In the genomic region with DNA sequence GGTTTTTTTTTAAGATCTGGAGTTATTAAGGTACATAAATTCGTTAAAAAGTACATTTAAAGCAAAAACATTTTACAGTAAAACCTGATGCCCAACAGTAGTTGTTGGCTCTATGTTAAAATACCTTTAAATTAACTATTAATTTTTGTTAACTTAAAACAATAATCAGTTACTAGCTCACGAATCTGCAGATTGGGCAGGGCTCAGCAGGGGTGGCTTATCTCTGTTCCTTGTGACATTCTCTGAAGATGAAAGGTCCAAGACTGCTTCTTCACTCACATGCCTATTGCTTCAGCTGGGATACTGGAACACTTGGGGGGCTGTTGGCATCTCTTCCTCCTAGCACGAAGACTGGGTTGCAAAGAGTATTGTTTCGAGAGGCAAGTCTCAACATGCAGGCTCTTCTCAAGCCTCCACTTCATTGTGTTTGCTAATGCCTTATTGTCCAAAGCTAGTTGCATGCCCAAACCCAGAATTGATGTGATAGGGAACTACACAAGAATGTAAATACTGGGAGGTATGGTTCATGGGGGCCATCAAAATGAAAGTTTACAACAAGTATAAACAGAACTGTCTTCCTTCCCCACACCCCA, we compare ENCODE assay signal across 28 cellular contexts. TPM values are rescaled to one million over a fixed set of nuclear protein-coding genes. Genes with fewer than 3 reads are reported as not detected.
DNase-seq lines count a peak whose midpoint lies in the region; ATAC-seq and TF ChIP-seq lines count a peak whose summit lies in the region.
"Had no signal": no experiment of that assay in that cellular context is flagged by ENCODE, and none has a peak within 500 bp of the region (broad histone marks: within the 10 kb centered on the region; RNA-seq: fewer than 3 reads in every experiment).

No MANE protein-coding gene starts in this region.

- H2BK5ac ChIP-seq in neuronal stem cell (ENCODE audit: low read length), result no peak overlapping the region

- H2BK120ac ChIP-seq in neuronal stem cell (ENCODE audit: low read depth, low read length), result no peak overlapping the region

- DNase-seq in activated naive CD4-positive, alpha-beta T cell treated with anti-CD3 and anti-CD28 coated beads for 36 hours, result no peak
- no peak for DNase-seq in activated naive CD4-positive, alpha-beta T cell treated with anti-CD3 and anti-CD28 coated beads, Interleukin-2, amount 50 U/mL, for 72 hours (ENCODE audit: low spot score in 2 of 2)
- DNase-seq in neuronal stem cell (ENCODE audit: low spot score) (no peak), glutamatergic neuron (no peak), prostate gland (ENCODE audit: low spot score) (no peak)
- DNase-seq: activated effector memory CD4-positive, alpha-beta T cell treated with Interleukin-2 at 50 U/mL for 16 hours; caudate nucleus; DMS153; heart left ventricle; Karpas-422; kidney; MV-4-11; NCI-H187; NCI-H524 treated with DMSO at 0.1 percent for 48 hours; SIG-M5; sigmoid colon; stimulated activated CD4-positive, alpha-beta T cell treated with anti-CD3 and anti-CD28 coated beads, Interleukin-12 subunit alpha, Interleukin-12 subunit beta, amount 100 ng/mL, for 4 hours; stimulated activated CD4-positive, alpha-beta T cell treated with anti-CD3 and anti-CD28 coated beads, Interleukin-2, amount 100 ng/mL, for 48 hours; stimulated activated naive CD8-positive, alpha-beta T cell treated with anti-CD3 and anti-CD28 coated beads, Interleukin-15, amount 100 ng/mL, for 72 hours had no signal

- no peak overlapping the region for H3K23ac ChIP-seq in neuronal stem cell (ENCODE audit: low read depth, low read length, poor library complexity)

- peaks cover 25% of the 10 kb centered on the region for H3K36me3 Mint-ChIP-seq in activated naive CD4-positive, alpha-beta T cell treated with anti-CD3 and anti-CD28 coated beads for 36 hours (ENCODE audit: low read depth)
- H3K36me3 Mint-ChIP-seq in activated naive CD4-positive, alpha-beta T cell treated with anti-CD3 and anti-CD28 coated beads, Interleukin-2, amount 50 U/mL, for 72 hours, result peaks cover 0 to 23% of the 10 kb centered on the region in 2 donors
- H3K36me3 Mint-ChIP-seq in IgD-negative memory B cell (peaks cover 3% of the 10 kb centered on the region), glutamatergic neuron (ENCODE audit: unreplicated experiment) (no peaks in the 10 kb centered on the region)
- H3K36me3 Mint-ChIP-seq in activated T-helper 17 cell treated with anti-CD3 and anti-CD28 coated beads, Interleukin-2, amount 50 U/mL, for 72 hours (ENCODE audit: low read depth), result peaks cover 98% of the 10 kb centered on the region

- H3K27me3 Mint-ChIP-seq in activated naive CD4-positive, alpha-beta T cell treated with anti-CD3 and anti-CD28 coated beads for 36 hours (ENCODE audit: low read depth), result no peaks in the 10 kb centered on the region
- H3K27me3 Mint-ChIP-seq in IgD-negative memory B cell (no peaks in the 10 kb centered on the region), glutamatergic neuron (ENCODE audit: unreplicated experiment) (no peaks in the 10 kb centered on the region)
- H3K27me3 Mint-ChIP-seq in activated T-helper 17 cell treated with anti-CD3 and anti-CD28 coated beads, Interleukin-2, amount 50 U/mL, for 72 hours, result no peaks in the 10 kb centered on the region
- H3K27me3 Mint-ChIP-seq: stimulated activated naive CD8-positive, alpha-beta T cell treated with anti-CD3 and anti-CD28 coated beads, Interleukin-15, amount 100 ng/mL, for 72 hours had no signal

- H4K8ac ChIP-seq in neuronal stem cell (ENCODE audit: low read depth, low read length), result no peak overlapping the region

- peak overlapping the region; percentile 31 for H3K27ac ChIP-seq in neuronal stem cell (replicated peaks; ENCODE audit: low read length)
- H3K27ac ChIP-seq in prostate gland, result no peak overlapping the region
- H3K27ac ChIP-seq: heart left ventricle, HL-60, neutrophil, sigmoid colon, thoracic aorta had no signal

- no peak overlapping the region for H4K91ac ChIP-seq in neuronal stem cell (ENCODE audit: low read depth, low read length, poor library complexity)

- no peak overlapping the region for H3K4ac ChIP-seq in neuronal stem cell (ENCODE audit: low read length)

- no peak overlapping the region for H3K9ac ChIP-seq in neuronal stem cell (ENCODE audit: low read depth, low read length, poor library complexity)

- H3K9me3 ChIP-seq in neuronal stem cell (replicated peaks in 1 of 2; ENCODE audit: control insufficient read depth in 2 of 2, insufficient read depth in 1 of 2, low read depth in 1 of 2, low read length in 2 of 2) (peaks cover 0 to 3% of the 10 kb centered on the region in 2 donors), prostate gland (no peaks in the 10 kb centered on the region)
- H3K9me3 ChIP-seq: heart left ventricle, neutrophil, sigmoid colon, thoracic aorta had no signal

- H3K27me3 ChIP-seq in neuronal stem cell (ENCODE audit: control insufficient read depth in 3 of 3, insufficient read depth in 3 of 3, low read depth in 1 of 3, low read length in 3 of 3) (no peaks in the 10 kb centered on the region), prostate gland (replicated peaks; ENCODE audit: insufficient read depth) (no peaks in the 10 kb centered on the region)
- H3K27me3 ChIP-seq: heart left ventricle, neutrophil, sigmoid colon had no signal

- no peak overlapping the region for H3K4me3 Mint-ChIP-seq in activated naive CD4-positive, alpha-beta T cell treated with anti-CD3 and anti-CD28 coated beads for 36 hours
- H3K4me3 Mint-ChIP-seq in IgD-negative memory B cell, result no peak overlapping the region
- no peak overlapping the region for H3K4me3 Mint-ChIP-seq in activated T-helper 17 cell treated with anti-CD3 and anti-CD28 coated beads, Interleukin-2, amount 50 U/mL, for 72 hours
- H3K4me3 Mint-ChIP-seq in glutamatergic neuron (ENCODE audit: unreplicated experiment), result no peak overlapping the region
- H3K4me3 Mint-ChIP-seq: mesothelial cell of epicardium; stimulated activated naive CD8-positive, alpha-beta T cell treated with anti-CD3 and anti-CD28 coated beads, Interleukin-15, amount 100 ng/mL, for 72 hours; T-helper 2 cell treated with Interferon-gamma antibody and Interleukin-4, amounts not matched to agents 5 μg/mL and 100 μg/mL, for 36 hours had no signal

- H2AFZ ChIP-seq in neuronal stem cell (ENCODE audit: low read length), result no peak overlapping the region

- peaks cover 15% of the 10 kb centered on the region for H3K4me1 Mint-ChIP-seq in activated naive CD4-positive, alpha-beta T cell treated with anti-CD3 and anti-CD28 coated beads for 36 hours (ENCODE audit: low read depth)
- peaks cover 6 to 17% (median 10%) of the 10 kb centered on the region in 3 donors for H3K4me1 Mint-ChIP-seq in IgD-negative memory B cell
- peaks cover 4% of the 10 kb centered on the region for H3K4me1 Mint-ChIP-seq in activated T-helper 17 cell treated with anti-CD3 and anti-CD28 coated beads, Interleukin-2, amount 50 U/mL, for 72 hours
- no peaks in the 10 kb centered on the region for H3K4me1 Mint-ChIP-seq in glutamatergic neuron (ENCODE audit: low read depth, unreplicated experiment)
- H3K4me1 Mint-ChIP-seq: stimulated activated naive CD8-positive, alpha-beta T cell treated with anti-CD3 and anti-CD28 coated beads, Interleukin-15, amount 100 ng/mL, for 72 hours had no signal

- TF ChIP-seq CTCF in glutamatergic neuron (IDR thresholded peaks at IDR 0.05; ENCODE audit: partially characterized antibody, unreplicated experiment) (no peak), prostate gland (IDR thresholded peaks at IDR 0.05) (no peak)

- H2BK15ac ChIP-seq in neuronal stem cell (ENCODE audit: low read length), result no peak overlapping the region

- H3K4me1 ChIP-seq in neuronal stem cell (ENCODE audit: control insufficient read depth in 2 of 2, insufficient read depth in 1 of 2, low read depth in 1 of 2, low read length in 2 of 2) (peaks cover 0 to 3% of the 10 kb centered on the region in 2 donors), prostate gland (replicated peaks) (no peaks in the 10 kb centered on the region)
- H3K4me1 ChIP-seq: sigmoid colon had no signal

- TF ChIP-seq POLR2A in prostate gland (IDR thresholded peaks at IDR 0.05), result no peak

- H3K9me3 Mint-ChIP-seq in activated naive CD4-positive, alpha-beta T cell treated with anti-CD3 and anti-CD28 coated beads for 36 hours, result no peaks in the 10 kb centered on the region
- H3K9me3 Mint-ChIP-seq in activated naive CD4-positive, alpha-beta T cell treated with anti-CD3 and anti-CD28 coated beads, Interleukin-2, amount 50 U/mL, for 72 hours, result peaks cover 0 to 3% of the 10 kb centered on the region in 2 donors
- no peaks in the 10 kb centered on the region for H3K9me3 Mint-ChIP-seq in IgD-negative memory B cell
- H3K9me3 Mint-ChIP-seq in activated T-helper 17 cell treated with anti-CD3 and anti-CD28 coated beads, Interleukin-2, amount 50 U/mL, for 72 hours, result no peaks in the 10 kb centered on the region
- H3K9me3 Mint-ChIP-seq in glutamatergic neuron (ENCODE audit: unreplicated experiment), result no peaks in the 10 kb centered on the region
- H3K9me3 Mint-ChIP-seq: T-helper 2 cell treated with Interferon-gamma antibody and Interleukin-4, amounts not matched to agents 5 μg/mL and 100 μg/mL, for 36 hours had no signal

- no peaks in the 10 kb centered on the region for H3K79me1 ChIP-seq in neuronal stem cell (ENCODE audit: low read depth, low read length)

- H3K14ac ChIP-seq in neuronal stem cell (ENCODE audit: low read length), result peak overlapping the region; percentile 47

- H3K36me3 ChIP-seq in neuronal stem cell (replicated peaks in 1 of 2; ENCODE audit: control insufficient read depth in 2 of 2, insufficient read depth in 2 of 2, low read length in 2 of 2) (peaks cover 9 to 61% of the 10 kb centered on the region in 2 donors), prostate gland (no peaks in the 10 kb centered on the region)

- no peak overlapping the region for H2BK12ac ChIP-seq in neuronal stem cell (ENCODE audit: low read length)

- H3K4me3 ChIP-seq in neuronal stem cell (ENCODE audit: low read length in 2 of 2) (no peak overlapping the region), prostate gland (no peak overlapping the region)
- H3K4me3 ChIP-seq: heart left ventricle, sigmoid colon, thoracic aorta had no signal

- H2AK5ac ChIP-seq in neuronal stem cell (ENCODE audit: low read depth, low read length), result no peak overlapping the region

- no peak overlapping the region for H3K18ac ChIP-seq in neuronal stem cell (ENCODE audit: low read length)

- H3K27ac Mint-ChIP-seq in activated naive CD4-positive, alpha-beta T cell treated with anti-CD3 and anti-CD28 coated beads for 36 hours, result peak overlapping the region; percentile 44
- H3K27ac Mint-ChIP-seq in activated naive CD4-positive, alpha-beta T cell treated with anti-CD3 and anti-CD28 coated beads, Interleukin-2, amount 50 U/mL, for 72 hours, result no peak overlapping the region
- H3K27ac Mint-ChIP-seq in IgD-negative memory B cell, result peak overlapping the region in 2 of 3 donors; percentile 35 to 73
- H3K27ac Mint-ChIP-seq in activated T-helper 17 cell treated with anti-CD3 and anti-CD28 coated beads, Interleukin-2, amount 50 U/mL, for 72 hours, result peak overlapping the region; percentile 69
- no peak overlapping the region for H3K27ac Mint-ChIP-seq in glutamatergic neuron (ENCODE audit: unreplicated experiment)
- H3K27ac Mint-ChIP-seq: stimulated activated naive CD8-positive, alpha-beta T cell treated with anti-CD3 and anti-CD28 coated beads, Interleukin-15, amount 100 ng/mL, for 72 hours; T-helper 2 cell treated with Interferon-gamma antibody and Interleukin-4, amounts not matched to agents 5 μg/mL and 100 μg/mL, for 36 hours had no signal

- ATAC-seq in activated naive CD4-positive, alpha-beta T cell treated with anti-CD3 and anti-CD28 coated beads, Interleukin-2, amount 50 U/mL, for 72 hours, result no peak
- ATAC-seq in activated T-helper 17 cell treated with anti-CD3 and anti-CD28 coated beads, Interleukin-2, amount 50 U/mL, for 72 hours (replicated peaks), result no peak
- ATAC-seq: HCT116; heart left ventricle; Panc1; stimulated activated naive CD8-positive, alpha-beta T cell treated with anti-CD3 and anti-CD28 coated beads, Interleukin-15, amount 100 ng/mL, for 72 hours had no signal

- H3K4me2 ChIP-seq in neuronal stem cell (ENCODE audit: insufficient read depth, low read length, poor library complexity, severe bottlenecking), result no peak overlapping the region

- CTCF ChIA-PET in activated naive CD4-positive, alpha-beta T cell treated with anti-CD3 and anti-CD28 coated beads for 36 hours (lab: Charles Lee), result interaction anchor here (0.6 to 2.2 kb wide), 2 partner anchors 24 to 432 kb away, joined by 3 to 8 read pairs; no protein-coding TSS in a partner anchor

- WGBS in neuronal stem cell (ENCODE audit: extremely low coverage in 2 of 2, insufficient read length in 2 of 2, insufficient replicate concordance in 1 of 2), 2 donors, result no CpG with 5 or more reads among the region's 4 CpGs
- 79% methylated on average over 4 of the region's 4 CpGs for WGBS in prostate gland

- intact Hi-C loops in activated naive CD4-positive, alpha-beta T cell treated with anti-CD3 and anti-CD28 coated beads for 36 hours (cut with micrococcal nuclease), result no loop called here
- intact Hi-C loops in prostate gland (cut with DNase I), result no loop called here

RNA-seq across cellular contexts. Expression of gene MAP3K1, which starts 46.6 kb away (rescaled TPM):
- total RNA-seq in activated naive CD4-positive, alpha-beta T cell treated with anti-CD3 and anti-CD28 coated beads for 36 hours, result 10 to 100 TPM; 18.2 to 19.2 TPM
- 10 to 100 TPM; 17.6 to 21.3 TPM for total RNA-seq in activated naive CD4-positive, alpha-beta T cell treated with anti-CD3 and anti-CD28 coated beads, Interleukin-2, amount 50 U/mL, for 72 hours
- polyA plus RNA-seq in IgD-negative memory B cell, result 69.8 TPM
- total RNA-seq in activated T-helper 17 cell treated with anti-CD3 and anti-CD28 coated beads, Interleukin-2, amount 50 U/mL, for 72 hours, result 10 to 100 TPM; 26.5 to 29.1 TPM
- polyA plus RNA-seq in neuronal stem cell (2013, experiment 1 of 2), result 11.5 TPM
- 12.1 TPM for polyA plus RNA-seq in neuronal stem cell (2013, experiment 2 of 2)
- 10.1 TPM for total RNA-seq in glutamatergic neuron (ENCODE audit: unreplicated experiment)
- 10 to 100 TPM; 31.7 to 40.6 TPM for total RNA-seq in prostate gland

RNA-seq across cellular contexts. Expression of gene SETD9, which starts 47.4 kb away (rescaled TPM):
- total RNA-seq in activated naive CD4-positive, alpha-beta T cell treated with anti-CD3 and anti-CD28 coated beads for 36 hours, result 1 to 10 TPM; 5.8 to 8.6 TPM
- 1 to 10 TPM; 4.6 to 9.4 TPM for total RNA-seq in activated naive CD4-positive, alpha-beta T cell treated with anti-CD3 and anti-CD28 coated beads, Interleukin-2, amount 50 U/mL, for 72 hours
- polyA plus RNA-seq in IgD-negative memory B cell, result 7.3 TPM
- total RNA-seq in activated T-helper 17 cell treated with anti-CD3 and anti-CD28 coated beads, Interleukin-2, amount 50 U/mL, for 72 hours, result 10 to 100 TPM in 1 of 2 donors, 1 to 10 TPM in 1; 5.0 to 14.5 TPM
- polyA plus RNA-seq in neuronal stem cell (2013, experiment 1 of 2), result 9.0 TPM
- polyA plus RNA-seq in neuronal stem cell (2013, experiment 2 of 2), result 8.2 TPM
- 15.8 TPM for total RNA-seq in glutamatergic neuron (ENCODE audit: unreplicated experiment)
- 10 to 100 TPM; 10.7 to 20.3 TPM for total RNA-seq in prostate gland

Comparison
In these comparisons a context has a peak if more than half of its experiments do, and no peak if none do; other contexts are left out.
1. H3K27ac Mint-ChIP-seq: peak in activated naive CD4-positive, alpha-beta T cell treated with anti-CD3 and anti-CD28 coated beads for 36 hours (single experiment), IgD-negative memory B cell (2 of 3) and activated T-helper 17 cell treated with anti-CD3 and anti-CD28 coated beads, Interleukin-2, amount 50 U/mL, for 72 hours (single experiment); none in activated naive CD4-positive, alpha-beta T cell treated with anti-CD3 and anti-CD28 coated beads, Interleukin-2, amount 50 U/mL, for 72 hours (0 of 2) and glutamatergic neuron (single experiment).